Comparison of ENCODE assay signal across 8 cellular contexts in genomic region chr11:45147017-45147728, GRCh38. TPM values are rescaled to one million over a fixed set of nuclear protein-coding genes. Genes with fewer than 3 reads are reported as not detected.
DNase-seq lines count a peak whose midpoint lies in the region; ATAC-seq and TF ChIP-seq lines count a peak whose summit lies in the region.

No MANE protein-coding gene starts in this region.

- H3K27me3 ChIP-seq in HAP-1 (ENCODE audit: low read depth): no peaks in the 10 kb centered on the region; the same call in 1 of the 2 replicates
- no peaks in the 10 kb centered on the region for H3K27me3 ChIP-seq in MG63

- H3K4me1 ChIP-seq in HAP-1: peaks cover 4% of the 10 kb centered on the region; the same call in 1 of the 2 replicates

- H3K9me3 ChIP-seq in HAP-1 (no peaks in the 10 kb centered on the region), MG63 (no peaks in the 10 kb centered on the region)

- H3K4me3 Mint-ChIP-seq in natural killer cell treated with Interleukin-12 subunit alpha and Interleukin-12 subunit beta and Interleukin-15 and Interleukin-18, amount 100 ng/mL, for 72 hours: peak overlapping the region; percentile 83

- TF ChIP-seq CTCF in fibroblast of the aortic adventitia (IDR thresholded peaks at IDR 0.05; ENCODE audit: insufficient read depth, low read length): no peak

- H3K27me3 Mint-ChIP-seq in natural killer cell treated with Interleukin-12 subunit alpha and Interleukin-12 subunit beta and Interleukin-15 and Interleukin-18, amount 100 ng/mL, for 72 hours: peaks cover 12 to 13% of the 10 kb centered on the region in 2 donors

- peak overlapping the region; percentile 57 to 89 for H3K27ac Mint-ChIP-seq in natural killer cell treated with Interleukin-12 subunit alpha and Interleukin-12 subunit beta and Interleukin-15 and Interleukin-18, amount 100 ng/mL, for 72 hours

- in situ Hi-C loops in HAP-1 (cut with MboI; ENCODE audit: low sequenced_read_pairs): loop anchor here (25.0 kb wide), 1 partner anchor 615 kb away; no protein-coding TSS in a partner anchor

- H3K36me3 Mint-ChIP-seq in natural killer cell treated with Interleukin-12 subunit alpha and Interleukin-12 subunit beta and Interleukin-15 and Interleukin-18, amount 100 ng/mL, for 72 hours: no peaks in the 10 kb centered on the region

- peak; percentile 92 for DNase-seq in ELR (ENCODE audit: low read depth)
- peak; percentile 88 to 94 for DNase-seq in HAP-1 (ENCODE audit: low spot score in 2 of 2)
- peak; percentile 97 for DNase-seq in MG63
- DNase-seq in activated effector memory CD4-positive, alpha-beta T cell treated with anti-CD3 and anti-CD28 coated beads, Interleukin-2, amount 50 U/mL, for 16 hours: peak; percentile 97
- DNase-seq in fibroblast of the aortic adventitia (ENCODE audit: low read depth): peak; percentile 93
- peak; percentile 97 for DNase-seq in natural killer cell treated with Interleukin-12 subunit alpha and Interleukin-12 subunit beta and Interleukin-15 and Interleukin-18, amount 100 ng/mL, for 72 hours (ENCODE audit: low spot score)
- peak; percentile 83 to 91 (median 86) for DNase-seq in stimulated activated naive CD4-positive, alpha-beta T cell (lab: John Stamatoyannopoulos, UW)

- H3K4me3 ChIP-seq in HAP-1 (peak overlapping the region; percentile 56), MG63 (peak overlapping the region; percentile 64), fibroblast of the aortic adventitia (ENCODE audit: low read depth, low read length) (peak overlapping the region; percentile 79)

- no peaks in the 10 kb centered on the region for H3K9me3 Mint-ChIP-seq in natural killer cell treated with Interleukin-12 subunit alpha and Interleukin-12 subunit beta and Interleukin-15 and Interleukin-18, amount 100 ng/mL, for 72 hours

- H3K36me3 ChIP-seq in HAP-1 (replicated peaks) (no peaks in the 10 kb centered on the region), MG63 (no peaks in the 10 kb centered on the region)

- peaks cover 27 to 30% of the 10 kb centered on the region in 2 donors for H3K4me1 Mint-ChIP-seq in natural killer cell treated with Interleukin-12 subunit alpha and Interleukin-12 subunit beta and Interleukin-15 and Interleukin-18, amount 100 ng/mL, for 72 hours (ENCODE audit: low read depth in 2 of 2)

- peak; percentile 74 for TF ChIP-seq POLR2A in Raji (IDR thresholded peaks at IDR 0.05; ENCODE audit: insufficient read depth, low read depth, low read length)

- peak; percentile 97 to 98 for ATAC-seq in natural killer cell treated with Interleukin-12 subunit alpha and Interleukin-12 subunit beta and Interleukin-15 and Interleukin-18, amount 100 ng/mL, for 72 hours

RNA-seq across cellular contexts. Expression of gene PRDM11, which starts 0.7 kb away (rescaled TPM):
- total RNA-seq in MG63 (2014; rRNA removed; shearing (Covaris generic); ENCODE audit: low replicate concordance): 4.3 and 5.7 TPM in 2 replicates
- 3.4 and 5.3 TPM in 2 replicates for total RNA-seq in fibroblast of the aortic adventitia (ENCODE audit: low replicate concordance)
- total RNA-seq in natural killer cell treated with Interleukin-12 subunit alpha and Interleukin-12 subunit beta and Interleukin-15 and Interleukin-18, amount 100 ng/mL, for 72 hours: 1 to 10 TPM; 3.5 to 6.6 TPM

Comparison
In these comparisons a context has a peak if more than half of its experiments do, and no peak if none do; other contexts are left out.
1. Peak in every context shown above with its lines: DNase-seq, ATAC-seq and H3K4me3 ChIP-seq.